17 cellular contexts compared by ENCODE assay signal in the genomic region with DNA sequence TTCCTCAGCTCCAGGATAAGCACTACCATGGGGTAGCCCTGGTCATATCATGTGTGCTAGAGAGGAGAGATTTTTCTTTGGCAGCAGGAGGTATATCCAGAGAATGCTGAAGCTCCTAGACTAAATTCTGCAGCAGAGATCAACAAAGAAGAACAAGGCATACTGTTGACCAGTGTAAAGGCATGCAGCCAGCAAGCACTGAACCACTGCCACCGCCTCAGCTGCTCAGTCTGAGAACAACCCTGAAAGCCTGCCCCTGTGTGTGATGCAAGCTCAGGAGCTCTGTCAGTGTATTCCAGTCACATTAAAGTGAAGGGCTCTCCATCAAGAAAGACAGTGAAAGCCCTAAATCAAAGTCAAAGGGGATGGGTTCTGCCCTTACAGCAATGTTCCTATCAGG.
A peak's percentile ranks its signal among the peaks of the same experiment; 100 is the strongest.
DNase-seq lines count a peak whose midpoint lies in the region; ATAC-seq and TF ChIP-seq lines count a peak whose summit lies in the region.
"Had no signal": no experiment of that assay in that cellular context is flagged by ENCODE, and none has a peak within 500 bp of the region (broad histone marks: within the 10 kb centered on the region; RNA-seq: fewer than 3 reads in every experiment).

No MANE protein-coding gene starts in this region.

- H3K4me1 Mint-ChIP-seq in CD4-positive, alpha-beta T cell (ENCODE audit: low read depth): no peaks in the 10 kb centered on the region
- peaks cover 0 to 2% (median 0%) of the 10 kb centered on the region in 4 donors for H3K4me1 Mint-ChIP-seq in naive thymus-derived CD8-positive, alpha-beta T cell
- H3K4me1 Mint-ChIP-seq: activated CD4-positive, alpha-beta memory T cell treated with anti-CD3 and anti-CD28 coated beads, Interleukin-2, amount 10 ng/mL, durations not matched to agents 7 days and 5 days; activated T-helper 17 cell treated with anti-CD3 and anti-CD28 coated beads, Interleukin-2, amount 50 U/mL, for 72 hours; B cell had no signal

- H3K4me3 Mint-ChIP-seq in CD4-positive, alpha-beta T cell: no peak overlapping the region
- no peak overlapping the region for H3K4me3 Mint-ChIP-seq in naive thymus-derived CD8-positive, alpha-beta T cell
- H3K4me3 Mint-ChIP-seq: activated CD4-positive, alpha-beta memory T cell treated with anti-CD3 and anti-CD28 coated beads, Interleukin-2, amount 10 ng/mL, durations not matched to agents 7 days and 5 days; activated T-helper 17 cell treated with anti-CD3 and anti-CD28 coated beads, Interleukin-2, amount 50 U/mL, for 72 hours; B cell had no signal

- CTCF ChIA-PET in CD4-positive, alpha-beta T cell (lab: Charles Lee): no interaction called here

- POLR2A ChIA-PET in CD4-positive, alpha-beta T cell (lab: Charles Lee): no interaction called here
- POLR2A ChIA-PET in naive thymus-derived CD8-positive, alpha-beta T cell (lab: Charles Lee): no interaction called here

- no peaks in the 10 kb centered on the region for H3K27me3 Mint-ChIP-seq in CD4-positive, alpha-beta T cell
- peaks cover 0 to 7% (median 0%) of the 10 kb centered on the region in 5 donors for H3K27me3 Mint-ChIP-seq in naive thymus-derived CD8-positive, alpha-beta T cell
- H3K27me3 Mint-ChIP-seq: B cell had no signal

- in situ Hi-C loops in brain microvascular endothelial cell (cut with HindIII; ENCODE audit: low pct_ligation_motif_present, low sequenced_read_pairs): no loop called here

- no peaks in the 10 kb centered on the region for H3K27me3 ChIP-seq in brain microvascular endothelial cell (replicated peaks)
- H3K27me3 ChIP-seq in CD4-positive, alpha-beta T cell (ENCODE audit: control insufficient read depth, insufficient read depth, low read length): no peaks in the 10 kb centered on the region
- H3K27me3 ChIP-seq: foreskin keratinocyte had no signal

- H3K27ac Mint-ChIP-seq in CD4-positive, alpha-beta T cell: no peak overlapping the region
- no peak overlapping the region for H3K27ac Mint-ChIP-seq in naive thymus-derived CD8-positive, alpha-beta T cell
- H3K27ac Mint-ChIP-seq: activated CD4-positive, alpha-beta memory T cell treated with anti-CD3 and anti-CD28 coated beads, Interleukin-2, amount 10 ng/mL, durations not matched to agents 7 days and 5 days; activated T-helper 17 cell treated with anti-CD3 and anti-CD28 coated beads, Interleukin-2, amount 50 U/mL, for 72 hours; B cell had no signal

- peaks cover 4% of the 10 kb centered on the region for H3K9me3 Mint-ChIP-seq in CD4-positive, alpha-beta T cell
- peaks cover 0 to 18% (median 6%) of the 10 kb centered on the region in 9 donors for H3K9me3 Mint-ChIP-seq in naive thymus-derived CD8-positive, alpha-beta T cell

- no peaks in the 10 kb centered on the region for H3K36me3 ChIP-seq in brain microvascular endothelial cell (replicated peaks)

- no peaks in the 10 kb centered on the region for H3K36me3 Mint-ChIP-seq in CD4-positive, alpha-beta T cell (ENCODE audit: low read depth)
- peaks cover 0 to 27% (median 12%) of the 10 kb centered on the region in 3 donors for H3K36me3 Mint-ChIP-seq in naive thymus-derived CD8-positive, alpha-beta T cell

- no peaks in the 10 kb centered on the region for H3K9me3 ChIP-seq in CD4-positive, alpha-beta T cell (ENCODE audit: control insufficient read depth, low read length)

- TF ChIP-seq CTCF in lower leg skin (IDR thresholded peaks at IDR 0.05): no peak
- TF ChIP-seq CTCF in brain microvascular endothelial cell (IDR thresholded peaks at IDR 0.05; ENCODE audit: low read depth, low read length, missing control alignments): no peak
- TF ChIP-seq CTCF in CD4-positive, alpha-beta T cell (IDR thresholded peaks at IDR 0.05): no peak

- ATAC-seq in CD4-positive, alpha-beta T cell (ENCODE audit: poor library complexity): no peak
- no peak for ATAC-seq in naive thymus-derived CD8-positive, alpha-beta T cell
- ATAC-seq: activated T-helper 17 cell treated with anti-CD3 and anti-CD28 coated beads, Interleukin-2, amount 50 U/mL, for 72 hours; foreskin keratinocyte had no signal

- intact Hi-C loops in lower leg skin (cut with DNase I; ENCODE audit: low total_unique reads): no loop called here
- intact Hi-C loops in CD4-positive, alpha-beta T cell (cut with DNase I, micrococcal nuclease): no loop called here

- H3K4me3 ChIP-seq in lower leg skin (ENCODE audit: low read depth, poor library complexity, severe bottlenecking): no peak overlapping the region
- no peak overlapping the region for H3K4me3 ChIP-seq in brain microvascular endothelial cell (ENCODE audit: low read depth, low read length)

- TF ChIP-seq POLR2A in lower leg skin (IDR thresholded peaks at IDR 0.05): no peak

- 57 to 61% methylated on average over 1 of the region's 1 CpG for WGBS in lower leg skin, 2 donors

- H3K27ac ChIP-seq in substantia nigra (ENCODE audit: low read depth, low read length, poor library complexity, severe bottlenecking) (no peak overlapping the region), brain microvascular endothelial cell (no peak overlapping the region)
- no peak overlapping the region for H3K27ac ChIP-seq in CD4-positive, alpha-beta T cell (ENCODE audit: low read depth, low read length)
- H3K27ac ChIP-seq: foreskin keratinocyte had no signal

- DNase-seq in MV-4-11 (lab: John Stamatoyannopoulos, UW): peak; percentile 1
- DNase-seq in fibroblast of gingiva (ENCODE audit: low read depth): peak; percentile 54
- DNase-seq in lower leg skin (ENCODE audit: low spot score in 2 of 2): peak; percentile 45 to 89
- peak in 47 of 49 donors; percentile 1 to 89 (median 49) for DNase-seq in substantia nigra (lab: John Stamatoyannopoulos, UW)
- no peak for DNase-seq in SK-N-DZ (ENCODE audit: low spot score)
- DNase-seq in brain microvascular endothelial cell: no peak
- DNase-seq in CD4-positive, alpha-beta T cell: no peak
- no peak for DNase-seq in naive thymus-derived CD8-positive, alpha-beta T cell
- DNase-seq: activated CD4-positive, alpha-beta memory T cell treated with anti-CD3 and anti-CD28 coated beads, Interleukin-2, amount 10 ng/mL, durations not matched to agents 7 days and 5 days; DMS153; effector CD4-positive, alpha-beta T cell; foreskin keratinocyte; NCI-H2081 treated with DMSO at 0.1 percent for 48 hours; NCI-H69; stimulated activated CD4-positive, alpha-beta T cell treated with anti-CD3 and anti-CD28 coated beads, Interleukin-1b, Interleukin-23, amount 100 ng/mL, for 48 hours had no signal

Comparison
In these comparisons a context has a peak if more than half of its experiments do, and no peak if none do; other contexts are left out.
1. DNase-seq: peak in MV-4-11 (single experiment), fibroblast of gingiva (single experiment), lower leg skin (2 of 2) and substantia nigra (47 of 49); none in SK-N-DZ (single experiment), brain microvascular endothelial cell (single experiment), CD4-positive, alpha-beta T cell (0 of 10) and naive thymus-derived CD8-positive, alpha-beta T cell (0 of 10).